8 cellular contexts compared by ENCODE assay signal in genomic region chr2:218269900-218270720, GRCh38. TPM values are rescaled to one million over a fixed set of nuclear protein-coding genes. Genes with fewer than 3 reads are reported as not detected.
A peak's percentile ranks its signal among the peaks of the same experiment; 100 is the strongest.
DNase-seq lines count a peak whose midpoint lies in the region; ATAC-seq and TF ChIP-seq lines count a peak whose summit lies in the region.

Gene AAMP (minus strand): TSS chr2:218270137. CDS start chr2:218270086, 51 bp downstream.
Gene PNKD (plus strand): TSS chr2:218270519. CDS start chr2:218270536, 17 bp downstream.

- DNase-seq in CD1c-positive myeloid dendritic cell (ENCODE audit: extremely low spot score) (peak; percentile 100), NCI-H82 treated with DMSO at 0.1 percent for 48 hours (lab: John Stamatoyannopoulos, UW; ENCODE audit: unreplicated experiment) (peak; percentile 99), dorsolateral prefrontal cortex (peak; percentile 100)
- DNase-seq in activated CD4-positive, alpha-beta memory T cell treated with anti-CD3 and anti-CD28 coated beads for 36 hours: peak; percentile 100
- DNase-seq in stimulated activated CD4-positive, alpha-beta T cell treated with anti-CD3 and anti-CD28 coated beads, Interleukin-4, amount 100 ng/mL, for 24 hours: peak; percentile 100

- ATAC-seq in GM19438 (IDR thresholded peaks at IDR 0.05; ENCODE audit: low read depth, unreplicated experiment) (peak; percentile 87), HG03575 (IDR thresholded peaks at IDR 0.05; ENCODE audit: extremely low read depth, insufficient number of reproducible peaks, low FRiP score, unreplicated experiment) (peak; percentile 73)

- H3K4me1 ChIP-seq in liver (ENCODE audit: control insufficient read depth in 4 of 4, insufficient read depth in 4 of 4, low read length in 3 of 4): peaks cover 2 to 47% (median 36%) of the 10 kb centered on the region in 4 donors

- H3K9ac ChIP-seq in liver (ENCODE audit: low read depth in 1 of 2, low read length in 2 of 2): peak within 1 kb of the TSS; percentile 61 to 79

- TF ChIP-seq RAD21 in liver (IDR thresholded peaks at IDR 0.05): peak; percentile 27 to 32

- WGBS in liver: under 1% methylated on average over 64 of the region's 64 CpGs

- no peaks in the 10 kb centered on the region for H3K9me3 ChIP-seq in liver (ENCODE audit: control insufficient read depth in 4 of 4, low read length in 3 of 4)

- H3K27ac ChIP-seq in dorsolateral prefrontal cortex: peak within 1 kb of the TSS in 58 of 59 donors; percentile 20 to 93 (median 86)
- peak within 1 kb of the TSS; percentile 60 to 65 for H3K27ac ChIP-seq in liver (ENCODE audit: low read depth in 1 of 2, low read length in 2 of 2)

- H3K27me3 ChIP-seq in dorsolateral prefrontal cortex (no peaks in the 10 kb centered on the region), liver (ENCODE audit: control insufficient read depth in 4 of 4, insufficient read depth in 4 of 4, low read length in 3 of 4) (no peaks in the 10 kb centered on the region)

- CTCF ChIA-PET in activated CD4-positive, alpha-beta memory T cell treated with anti-CD3 and anti-CD28 coated beads for 36 hours (lab: Charles Lee): interaction anchor here (0.6 to 7.7 kb wide), 15 partner anchors 8 to 485 kb away, joined by 3 to 197 read pairs (median 5); partner anchors contain the start of genes CATIP and TMBIM1

- peak within 1 kb of the TSS; percentile 82 for H3K27ac Mint-ChIP-seq in activated CD4-positive, alpha-beta memory T cell treated with anti-CD3 and anti-CD28 coated beads for 36 hours

- TF ChIP-seq CTCF in dorsolateral prefrontal cortex (IDR thresholded peaks at IDR 0.05 in 54 of 56, conservative IDR thresholded peaks at IDR 0.05 in 2 of 56; ENCODE audit: low read depth in 1 of 56, partially characterized antibody in 56 of 56) (peak in 53 of 56 donors; percentile 9 to 68 (median 41)), liver (IDR thresholded peaks at IDR 0.05; ENCODE audit: low read depth, low read length, missing input control) (no peak)

- H3K4me3 Mint-ChIP-seq in activated CD4-positive, alpha-beta memory T cell treated with anti-CD3 and anti-CD28 coated beads for 36 hours: peak within 1 kb of the TSS; percentile 84

- POLR2A ChIA-PET in activated CD4-positive, alpha-beta memory T cell treated with anti-CD3 and anti-CD28 coated beads for 36 hours (lab: Charles Lee): interaction anchor here (0.6 to 8.4 kb wide), 7 partner anchors 17 to 389 kb away, joined by 3 to 115 read pairs (median 5); partner anchors contain the start of genes ARPC2, BCS1L, TMBIM1 and ZNF142

- peaks cover 20% of the 10 kb centered on the region for H3K36me3 Mint-ChIP-seq in activated CD4-positive, alpha-beta memory T cell treated with anti-CD3 and anti-CD28 coated beads for 36 hours

- peaks cover 11 to 30% (median 20%) of the 10 kb centered on the region in 4 donors for H3K36me3 ChIP-seq in liver (ENCODE audit: control insufficient read depth in 4 of 4, insufficient read depth in 3 of 4, low read depth in 1 of 4, low read length in 3 of 4)

- no peaks in the 10 kb centered on the region for H3K9me3 Mint-ChIP-seq in activated CD4-positive, alpha-beta memory T cell treated with anti-CD3 and anti-CD28 coated beads for 36 hours

- H3K4me3 ChIP-seq in dorsolateral prefrontal cortex (peak within 1 kb of the TSS; percentile 70 to 100 (median 96)), liver (ENCODE audit: low read depth in 1 of 3, low read length in 3 of 3) (peak within 1 kb of the TSS; percentile 73 to 98 (median 96))

- intact Hi-C loops in activated CD4-positive, alpha-beta memory T cell treated with anti-CD3 and anti-CD28 coated beads for 36 hours (cut with micrococcal nuclease): loop anchor here (1.0 to 5.0 kb wide), 10 partner anchors 13 to 1009 kb away; partner anchors contain the start of genes ARPC2, CNOT9, CXCR1 and DNAJB2
- intact Hi-C loops in dorsolateral prefrontal cortex (cut with DNase I): loop anchor here (2.0 to 10.0 kb wide), 6 partner anchors 53 to 375 kb away; partner anchors contain the start of genes ARPC2 (in 2 of the 2), CNOT9 (in 2 of the 2), USP37 (in 2 of the 2) and CTDSP1 (in 1 of the 2)

- peaks cover 29% of the 10 kb centered on the region for H3K4me1 Mint-ChIP-seq in activated CD4-positive, alpha-beta memory T cell treated with anti-CD3 and anti-CD28 coated beads for 36 hours (ENCODE audit: low read depth)

- H3K27me3 Mint-ChIP-seq in activated CD4-positive, alpha-beta memory T cell treated with anti-CD3 and anti-CD28 coated beads for 36 hours: no peaks in the 10 kb centered on the region

TF ChIP-seq in liver, 16 proteins besides CTCF, POLR2A, EP300 and RAD21:
- TF ChIP-seq JUND (IDR thresholded peaks at IDR 0.05): no peak
- peak; percentile 33 to 70 for TF ChIP-seq RXRA (IDR thresholded peaks at IDR 0.05)
- TF ChIP-seq TAF1 (conservative IDR thresholded peaks at IDR 0.05): no peak
- no peak for TF ChIP-seq ATF3 (IDR thresholded peaks at IDR 0.05)
- peak; percentile 22 for TF ChIP-seq NR2F2 (IDR thresholded peaks at IDR 0.05)
- peak; percentile 54 for TF ChIP-seq FOXA1 (IDR thresholded peaks at IDR 0.05)
- TF ChIP-seq REST (IDR thresholded peaks at IDR 0.05): peak; percentile 76
- peak; percentile 93 for TF ChIP-seq MAX (IDR thresholded peaks at IDR 0.05)
- no peak for TF ChIP-seq HNF4G (IDR thresholded peaks at IDR 0.05)
- TF ChIP-seq GABPA (IDR thresholded peaks at IDR 0.05 in 1 of 2, conservative IDR thresholded peaks at IDR 0.05 in 1 of 2): peak; percentile 75 to 94
- peak; percentile 98 for TF ChIP-seq YY1 (IDR thresholded peaks at IDR 0.05)
- peak; percentile 94 to 98 for TF ChIP-seq EGR1 (IDR thresholded peaks at IDR 0.05; ENCODE audit: low read depth in 2 of 2)
- peak; percentile 23 to 32 for TF ChIP-seq HNF4A (conservative IDR thresholded peaks at IDR 0.05)
- peak; percentile 95 for TF ChIP-seq SP1 (IDR thresholded peaks at IDR 0.05)
- peak; percentile 22 for TF ChIP-seq FOXA2 (IDR thresholded peaks at IDR 0.05)
- TF ChIP-seq ZBTB33 (IDR thresholded peaks at IDR 0.05): peak; percentile 90

RNA-seq across cellular contexts. Expression of gene AAMP, which starts in this region (rescaled TPM):
- 10 to 100 TPM; 60.8 to 65.6 TPM for total RNA-seq in activated CD4-positive, alpha-beta memory T cell treated with anti-CD3 and anti-CD28 coated beads for 36 hours
- total RNA-seq in dorsolateral prefrontal cortex: 100 to 1,000 TPM in 2 of 120 experiments, 10 to 100 TPM in 118; 61.1 to 104 (median 82.4) TPM
- total RNA-seq in liver: 100 to 1,000 TPM in 1 of 2 donors, 10 to 100 TPM in 1; 79.9 to 116 TPM
- 10 to 100 TPM; 63.6 to 69.2 TPM for polyA plus RNA-seq in liver

RNA-seq across cellular contexts. Expression of gene PNKD, which starts in this region (rescaled TPM):
- total RNA-seq in activated CD4-positive, alpha-beta memory T cell treated with anti-CD3 and anti-CD28 coated beads for 36 hours: 10 to 100 TPM; 18.4 to 19.4 TPM
- total RNA-seq in dorsolateral prefrontal cortex: 100 to 1,000 TPM in 114 of 120 experiments, 10 to 100 TPM in 6; 74.2 to 179 (median 130) TPM
- total RNA-seq in liver: 10 to 100 TPM; 28.5 to 68.6 TPM
- polyA plus RNA-seq in liver: 100 to 1,000 TPM; 121 to 161 TPM

Comparison
In these comparisons a context has a peak if more than half of its experiments do, and no peak if none do; other contexts are left out.
1. Peak in every context shown above with its lines: DNase-seq, ATAC-seq, H3K4me3 ChIP-seq and H3K27ac ChIP-seq.